Comparison of ENCODE assay signal across 8 cellular contexts in genomic region chr6:43628392-43629103, GRCh38. TPM values are rescaled to one million over a fixed set of nuclear protein-coding genes. Genes with fewer than 3 reads are reported as not detected.
DNase-seq lines count a peak whose midpoint lies in the region; ATAC-seq and TF ChIP-seq lines count a peak whose summit lies in the region.

No MANE protein-coding gene starts in this region.

- ATAC-seq in GM19324 (IDR thresholded peaks at IDR 0.05; ENCODE audit: low FRiP score, unreplicated experiment) (peak; percentile 20), left lobe of liver (no peak), HG03280 (IDR thresholded peaks at IDR 0.05; ENCODE audit: unreplicated experiment) (no peak)

- TF ChIP-seq CTCF in AG10803 (conservative IDR thresholded peaks at IDR 0.05; ENCODE audit: low read length) (no peak), NB4 (IDR thresholded peaks at IDR 0.05; ENCODE audit: low read depth, low read length) (no peak), choroid plexus epithelial cell (conservative IDR thresholded peaks at IDR 0.05; ENCODE audit: low read depth, low read length) (no peak)

- peak overlapping the region; percentile 97 for H3K4me3 ChIP-seq in AG10803 (ENCODE audit: low read length)
- H3K4me3 ChIP-seq in NB4 (ENCODE audit: low read depth, low read length): peak overlapping the region; percentile 92
- peak overlapping the region; percentile 93 for H3K4me3 ChIP-seq in choroid plexus epithelial cell (ENCODE audit: low read depth, low read length)

- DNase-seq in AG10803 (ENCODE audit: low read depth) (peak; percentile 54), NB4 (ENCODE audit: low read depth) (peak; percentile 70), choroid plexus epithelial cell (ENCODE audit: low read depth) (peak; percentile 56), left lobe of liver (ENCODE audit: low spot score) (peak; percentile 58)
- peak; percentile 25 for DNase-seq in activated CD4-positive, CD25-positive, alpha-beta regulatory T cell treated with anti-CD3 and anti-CD28 coated beads, Interleukin-2, amount 50 U/mL, for 16 hours (ENCODE audit: low read depth, low spot score)
- DNase-seq in stimulated activated CD4-positive, alpha-beta T cell treated with anti-CD3 and anti-CD28 coated beads, TNF-alpha, amount 100 ng/mL, for 1 hour (ENCODE audit: low read depth in 3 of 3, low spot score in 1 of 3): peak in 2 of 3 donors; percentile 19 to 30

- peak; percentile 5 for TF ChIP-seq POLR2A in NB4 (IDR thresholded peaks at IDR 0.05; ENCODE audit: extremely low read depth, insufficient read length)

RNA-seq across cellular contexts. Expression of gene GTPBP2, which starts 0.5 kb away (rescaled TPM):
- total RNA-seq in left lobe of liver: 13.7 TPM

RNA-seq across cellular contexts. Expression of gene MAD2L1BP, which starts 7.1 kb away (rescaled TPM):
- 9.8 TPM for total RNA-seq in left lobe of liver

RNA-seq across cellular contexts. Expression of gene RSPH9, which starts 16.3 kb away (rescaled TPM):
- not detected for total RNA-seq in left lobe of liver

RNA-seq across cellular contexts. Expression of gene POLH, which starts 52.6 kb away (rescaled TPM):
- 7.2 TPM for total RNA-seq in left lobe of liver

RNA-seq across cellular contexts. Expression of gene XPO5, which starts 52.7 kb away (rescaled TPM):
- total RNA-seq in left lobe of liver: 14.6 TPM
